Comparison of ENCODE assay signal across 8 cellular contexts in the genomic region with DNA sequence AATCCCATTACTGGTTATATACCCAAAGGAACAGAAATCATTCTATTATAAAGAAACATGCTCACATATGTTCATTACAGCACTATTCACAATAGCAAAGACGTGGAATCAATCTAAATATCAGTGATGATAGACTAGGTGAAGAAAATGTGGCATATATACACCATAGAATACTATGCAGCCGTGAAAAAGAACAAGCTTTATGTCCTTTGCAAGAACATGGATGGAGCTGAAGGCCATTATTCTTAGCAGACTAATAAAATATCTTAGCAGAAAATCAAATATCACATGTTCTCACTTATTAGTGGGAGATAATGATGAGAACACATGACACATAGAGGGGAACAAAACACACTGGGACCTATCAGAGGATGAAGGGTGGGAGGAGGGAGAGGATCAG.
"Had no signal": no experiment of that assay in that cellular context is flagged by ENCODE, and none has a peak within 500 bp of the region (broad histone marks: within the 10 kb centered on the region; RNA-seq: fewer than 3 reads in every experiment).

No MANE protein-coding gene starts in this region.

- ATAC-seq: HepG2 had no signal

- FAIRE-seq: HepG2 had no signal

- H3K27ac ChIP-seq: GM23248, HL-60 had no signal

- H3K4me3 ChIP-seq: GM23248 had no signal

- H3K27ac Mint-ChIP-seq: H9 had no signal

- H3K9ac ChIP-seq: GM23248 had no signal

- H3K9me3 Mint-ChIP-seq: H9, HFFc6 had no signal

- H2AFZ ChIP-seq: GM23248 had no signal

- H3K4me3 Mint-ChIP-seq: H9, HFFc6 had no signal

- H3K27me3 Mint-ChIP-seq: IgD-negative memory B cell had no signal

- DNase-seq: GM23248, GOT3, H9, HCEC 1CT, HFFc6 had no signal
